16 cellular contexts compared by ENCODE assay signal in the genomic region with DNA sequence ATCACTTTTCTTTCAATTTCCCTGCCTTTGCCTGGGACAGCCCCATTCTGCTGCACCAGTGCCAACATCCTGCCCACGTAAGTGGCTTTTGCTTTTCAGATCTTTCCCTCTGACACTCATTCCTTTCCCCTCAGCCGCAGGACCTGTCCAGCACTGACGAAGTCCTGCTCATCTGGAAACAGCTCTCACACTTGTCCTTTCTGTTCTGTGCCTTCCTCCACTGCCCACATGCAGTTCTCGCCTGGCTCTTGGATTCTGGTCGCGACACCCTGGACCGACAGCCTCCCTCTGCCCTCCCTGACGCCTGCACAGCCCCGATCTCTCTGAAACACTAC.
"Had no signal": no experiment of that assay in that cellular context is flagged by ENCODE, and none has a peak within 500 bp of the region (broad histone marks: within the 10 kb centered on the region; RNA-seq: fewer than 3 reads in every experiment).

No MANE protein-coding gene starts in this region.

- H3K27ac ChIP-seq: adrenal gland, psoas muscle, suprapubic skin, WERI-Rb-1 had no signal

- H3K27ac Mint-ChIP-seq: activated CD4-positive, alpha-beta T cell treated with anti-CD3 and anti-CD28 coated beads for 36 hours; activated CD8-positive, alpha-beta T cell treated with anti-CD3 and anti-CD28 coated beads for 36 hours had no signal

- ATAC-seq: activated CD4-positive, alpha-beta T cell treated with anti-CD3 and anti-CD28 coated beads for 36 hours; activated CD8-positive, alpha-beta T cell treated with anti-CD3 and anti-CD28 coated beads for 36 hours; mucosa of descending colon; naive thymus-derived CD8-positive, alpha-beta T cell; psoas muscle had no signal

- H3K9me3 Mint-ChIP-seq: activated CD8-positive, alpha-beta T cell treated with anti-CD3 and anti-CD28 coated beads for 36 hours had no signal

- H3K27me3 ChIP-seq: adrenal gland had no signal

- H3K4me3 Mint-ChIP-seq: activated CD4-positive, alpha-beta T cell treated with anti-CD3 and anti-CD28 coated beads for 36 hours; activated CD8-positive, alpha-beta T cell treated with anti-CD3 and anti-CD28 coated beads for 36 hours; naive thymus-derived CD8-positive, alpha-beta T cell had no signal

- H3K4me3 ChIP-seq: adrenal gland, mucosa of descending colon, psoas muscle, suprapubic skin had no signal

- H3K4me1 ChIP-seq: psoas muscle, suprapubic skin had no signal

- H3K9me3 ChIP-seq: adrenal gland, mucosa of descending colon, psoas muscle, suprapubic skin had no signal

- H3K36me3 ChIP-seq: adrenal gland, suprapubic skin, WERI-Rb-1 had no signal

- DNase-seq: activated CD4-positive, alpha-beta T cell treated with anti-CD3 and anti-CD28 coated beads for 36 hours; activated CD8-positive, alpha-beta memory T cell treated with anti-CD3 and anti-CD28 coated beads, Interleukin-2, amount 50 U/mL, for 4 hours; activated CD8-positive, alpha-beta T cell treated with anti-CD3 and anti-CD28 coated beads for 36 hours; activated naive CD4-positive, alpha-beta T cell; dermis blood vessel endothelial cell; erythroblast; mucosa of descending colon; nucleus accumbens; psoas muscle; stimulated activated CD4-positive, alpha-beta T cell treated with anti-CD3 and anti-CD28 coated beads, Interleukin-2, amount 100 ng/mL, for 48 hours; stimulated activated naive CD4-positive, alpha-beta T cell treated with Interleukin-2 at 50 U/mL for 16 hours; T-helper 1 cell had no signal
